Comparison of ENCODE assay signal across 23 cellular contexts in genomic region chr6:120675886-120676285, GRCh38.
"Had no signal": no experiment of that assay in that cellular context is flagged by ENCODE, and none has a peak within 500 bp of the region (broad histone marks: within the 10 kb centered on the region; RNA-seq: fewer than 3 reads in every experiment).

No MANE protein-coding gene starts in this region.

- H3K27ac ChIP-seq: gastrocnemius medialis, pancreas, psoas muscle, upper lobe of left lung had no signal

- H3K4me3 ChIP-seq: gastrocnemius medialis, mucosa of descending colon, pancreas, psoas muscle, upper lobe of left lung had no signal

- H3K9me3 ChIP-seq: mucosa of descending colon, pancreas, psoas muscle, upper lobe of left lung had no signal

- DNase-seq: activated CD4-positive, alpha-beta memory T cell treated with anti-CD3 and anti-CD28 coated beads, Interleukin-2, amount 10 ng/mL, durations not matched to agents 7 days and 5 days; activated CD4-positive, alpha-beta T cell treated with anti-CD3 and anti-CD28 coated beads for 48 hours; activated gamma-delta T cell; activated naive CD4-positive, alpha-beta T cell treated with anti-CD3 and anti-CD28 coated beads, Interleukin-2, amount 50 U/mL, for 16 hours; activated naive CD8-positive, alpha-beta T cell treated with anti-CD3 and anti-CD28 coated beads, Interleukin-2, amount 50 U/mL, for 24 hours; activated T-cell treated with anti-CD3 and anti-CD28 coated beads for 4 hours; caudate nucleus; dermis blood vessel endothelial cell; effector CD8-positive, alpha-beta T cell; gastrocnemius medialis; head of caudate nucleus; islet precursor cell; left colon; mesenchymal stem cell; mucosa of descending colon; nephron progenitor cell; pancreas; psoas muscle; right cardiac atrium; stimulated activated CD4-positive, alpha-beta T cell treated with anti-CD3 and anti-CD28 coated beads, Interleukin-12 subunit alpha, Interleukin-12 subunit beta, amount 100 ng/mL, for 4 hours; stimulated activated CD4-positive, alpha-beta T cell treated with anti-CD3 and anti-CD28 coated beads, Interleukin-4, amount 100 ng/mL, for 4 hours; stimulated activated naive CD8-positive, alpha-beta T cell treated with anti-CD3 and anti-CD28 coated beads, Interleukin-15, Interleukin-2, amounts not matched to agents 100 U/mL and 50 U/mL, for 24 hours; upper lobe of left lung had no signal

- H3K27me3 ChIP-seq: gastrocnemius medialis, pancreas, upper lobe of left lung had no signal

- H3K4me1 ChIP-seq: gastrocnemius medialis, psoas muscle, upper lobe of left lung had no signal

- H3K36me3 ChIP-seq: gastrocnemius medialis, pancreas, upper lobe of left lung had no signal
